Comparison of ENCODE assay signal across 9 cellular contexts in genomic region chr6:149060985-149061760, GRCh38.
DNase-seq lines count a peak whose midpoint lies in the region; ATAC-seq and TF ChIP-seq lines count a peak whose summit lies in the region.
"Had no signal": no experiment of that assay in that cellular context is flagged by ENCODE, and none has a peak within 500 bp of the region (broad histone marks: within the 10 kb centered on the region; RNA-seq: fewer than 3 reads in every experiment).

No MANE protein-coding gene starts in this region.

- H3K27me3 ChIP-seq in right lobe of liver (no peaks in the 10 kb centered on the region), tibial nerve (no peaks in the 10 kb centered on the region)

- TF ChIP-seq EP300 in tibial nerve (IDR thresholded peaks at IDR 0.05), result no peak

- H3K36me3 Mint-ChIP-seq in activated CD8-positive, alpha-beta T cell treated with anti-CD3 and anti-CD28 coated beads for 36 hours (ENCODE audit: low read depth), result no peaks in the 10 kb centered on the region
- no peaks in the 10 kb centered on the region for H3K36me3 Mint-ChIP-seq in CD14-positive monocyte

- H3K4me3 ChIP-seq in right lobe of liver (no peak overlapping the region), tibial nerve (no peak overlapping the region)

- H3K4me1 Mint-ChIP-seq in activated CD8-positive, alpha-beta T cell treated with anti-CD3 and anti-CD28 coated beads for 36 hours (ENCODE audit: low read depth), result peaks cover 47% of the 10 kb centered on the region
- peaks cover 38% of the 10 kb centered on the region for H3K4me1 Mint-ChIP-seq in CD14-positive monocyte

- H3K4me1 ChIP-seq in right lobe of liver (peaks cover 0 to 16% (median 7%) of the 10 kb centered on the region in 4 donors), tibial nerve (peaks cover 0 to 72% (median 17%) of the 10 kb centered on the region in 4 donors)

- intact Hi-C loops in activated CD8-positive, alpha-beta T cell treated with anti-CD3 and anti-CD28 coated beads for 36 hours (cut with micrococcal nuclease), result no loop called here
- intact Hi-C loops in right lobe of liver (cut with DNase I), result no loop called here
- intact Hi-C loops in CD14-positive monocyte (cut with micrococcal nuclease), result no loop called here

- peak overlapping the region; percentile 60 for H3K4me3 Mint-ChIP-seq in activated CD8-positive, alpha-beta T cell treated with anti-CD3 and anti-CD28 coated beads for 36 hours
- H3K4me3 Mint-ChIP-seq in CD14-positive monocyte, result peak overlapping the region in 1 of 2 donors; percentile 88

- no peak overlapping the region for H3K27ac ChIP-seq in right lobe of liver
- H3K27ac ChIP-seq in tibial nerve, result no peak overlapping the region

- H3K36me3 ChIP-seq in right lobe of liver, result no peaks in the 10 kb centered on the region
- no peaks in the 10 kb centered on the region for H3K36me3 ChIP-seq in tibial nerve

- ATAC-seq in activated CD8-positive, alpha-beta T cell treated with anti-CD3 and anti-CD28 coated beads for 36 hours, result no peak
- ATAC-seq in right lobe of liver (peak in 3 of 4 donors; percentile 9 to 46 (median 39)), HG02870 (IDR thresholded peaks at IDR 0.05; ENCODE audit: unreplicated experiment) (no peak)

- no peaks in the 10 kb centered on the region for H3K9me3 Mint-ChIP-seq in activated CD8-positive, alpha-beta T cell treated with anti-CD3 and anti-CD28 coated beads for 36 hours
- no peaks in the 10 kb centered on the region for H3K9me3 Mint-ChIP-seq in CD14-positive monocyte

- DNase-seq in DMS 273 treated with DMSO at 0.1 percent for 48 hours (lab: John Stamatoyannopoulos, UW) (peak; percentile 77), NCI-H1417 treated with DMSO at 0.1 percent for 48 hours (lab: John Stamatoyannopoulos, UW) (peak; percentile 79), right lobe of liver (no peak), CD14-positive monocyte (ENCODE audit: low spot score) (no peak), tibial nerve (ENCODE audit: low spot score in 2 of 2) (no peak), germinal center (ENCODE audit: low spot score) (no peak)
- no peak for DNase-seq in activated CD8-positive, alpha-beta T cell treated with anti-CD3 and anti-CD28 coated beads for 36 hours
- DNase-seq: islet precursor cell had no signal

- POLR2A ChIA-PET in activated CD8-positive, alpha-beta T cell treated with anti-CD3 and anti-CD28 coated beads for 36 hours (lab: Charles Lee), result interaction anchor here (0.7 to 3.3 kb wide), 6 partner anchors 14 to 652 kb away, joined by 3 to 14 read pairs (median 3); no protein-coding TSS in a partner anchor

- H3K9me3 ChIP-seq in right lobe of liver (no peaks in the 10 kb centered on the region), tibial nerve (no peaks in the 10 kb centered on the region)

- no peaks in the 10 kb centered on the region for H3K27me3 Mint-ChIP-seq in activated CD8-positive, alpha-beta T cell treated with anti-CD3 and anti-CD28 coated beads for 36 hours
- H3K27me3 Mint-ChIP-seq in CD14-positive monocyte (ENCODE audit: low read depth in 3 of 3), result peaks cover 4 to 9% (median 8%) of the 10 kb centered on the region in 3 donors

- TF ChIP-seq CTCF in activated CD8-positive, alpha-beta T cell treated with anti-CD3 and anti-CD28 coated beads for 36 hours (IDR thresholded peaks at IDR 0.05), result no peak
- TF ChIP-seq CTCF in right lobe of liver (IDR thresholded peaks at IDR 0.05), result no peak
- TF ChIP-seq CTCF in CD14-positive monocyte (IDR thresholded peaks at IDR 0.05), result no peak
- TF ChIP-seq CTCF in tibial nerve (IDR thresholded peaks at IDR 0.05), result no peak

- WGBS in right lobe of liver (ENCODE audit: insufficient coverage, low coverage, low lambda C conversion rate, missing lambda C conversion rate), result 52% methylated on average over 10 of the region's 12 CpGs
- 43 to 56% methylated on average over 12 of the region's 12 CpGs for WGBS in tibial nerve, 2 donors

- H3K27ac Mint-ChIP-seq in activated CD8-positive, alpha-beta T cell treated with anti-CD3 and anti-CD28 coated beads for 36 hours, result peak overlapping the region; percentile 84
- peak overlapping the region in 1 of 7 donors; percentile 46 for H3K27ac Mint-ChIP-seq in CD14-positive monocyte

- CTCF ChIA-PET in activated CD8-positive, alpha-beta T cell treated with anti-CD3 and anti-CD28 coated beads for 36 hours (lab: Charles Lee), result interaction anchor here (0.9 to 9.1 kb wide), 6 partner anchors 15 to 371 kb away, joined by 3 to 61 read pairs (median 11); no protein-coding TSS in a partner anchor

- no peak for TF ChIP-seq POLR2A in right lobe of liver (IDR thresholded peaks at IDR 0.05)
- no peak for TF ChIP-seq POLR2A in tibial nerve (IDR thresholded peaks at IDR 0.05)

Comparison
In these comparisons a context has a peak if more than half of its experiments do, and no peak if none do; other contexts are left out.
1. DNase-seq: peak in DMS 273 treated with DMSO at 0.1 percent for 48 hours (single experiment) and NCI-H1417 treated with DMSO at 0.1 percent for 48 hours (single experiment); none in activated CD8-positive, alpha-beta T cell treated with anti-CD3 and anti-CD28 coated beads for 36 hours (single experiment), right lobe of liver (0 of 3), CD14-positive monocyte (single experiment), tibial nerve (0 of 2) and germinal center (single experiment).
2. ATAC-seq: peak in right lobe of liver (3 of 4); none in activated CD8-positive, alpha-beta T cell treated with anti-CD3 and anti-CD28 coated beads for 36 hours (single experiment) and HG02870 (single experiment).